ENCODE assay signal across 8 cellular contexts in genomic region chr17:14299261-14300093, GRCh38. TPM values are rescaled to one million over a fixed set of nuclear protein-coding genes. Genes with fewer than 3 reads are reported as not detected.
DNase-seq lines count a peak whose midpoint lies in the region; ATAC-seq, FAIRE-seq and TF ChIP-seq lines count a peak whose summit lies in the region.

No MANE protein-coding gene starts in this region.

- H3K27me3 ChIP-seq in iPS-20b (ENCODE audit: insufficient read depth, low read length): peaks cover 93% of the 10 kb centered on the region
- peaks cover 84% of the 10 kb centered on the region for H3K27me3 ChIP-seq in BE2C

- H3K4me1 Mint-ChIP-seq in activated naive CD8-positive, alpha-beta T cell treated with anti-CD3 and anti-CD28 coated beads, Interleukin-2, amount 50 U/mL, for 24 hours: peaks cover 56% of the 10 kb centered on the region

- peaks cover 41% of the 10 kb centered on the region for H3K27me3 Mint-ChIP-seq in activated naive CD8-positive, alpha-beta T cell treated with anti-CD3 and anti-CD28 coated beads, Interleukin-2, amount 50 U/mL, for 24 hours

- no peak overlapping the region for H3K27ac ChIP-seq in A549
- H3K27ac ChIP-seq in iPS-20b (ENCODE audit: low read length): no peak overlapping the region

- no peak for TF ChIP-seq RAD21 in A549 (conservative IDR thresholded peaks at IDR 0.05 in 1 of 2, IDR thresholded peaks at IDR 0.05 in 1 of 2)

- DNase-seq in A549 (ENCODE audit: low read depth in 1 of 2, low spot score in 1 of 2) (peak in 1 of 2 experiments; percentile 23), KBM-7 (peak; percentile 71), BE2C (no peak)
- DNase-seq in activated naive CD8-positive, alpha-beta T cell treated with anti-CD3 and anti-CD28 coated beads, Interleukin-2, amount 50 U/mL, for 24 hours: peak; percentile 57
- peak; percentile 38 to 40 for DNase-seq in stimulated activated CD4-positive, alpha-beta T cell treated with anti-CD3 and anti-CD28 coated beads, Interleukin-4, amount 100 ng/mL, for 4 hours

- peak overlapping the region; percentile 90 for H3K4me2 ChIP-seq in A549

- no peak for TF ChIP-seq POLR2A in A549 (IDR thresholded peaks at IDR 0.05; ENCODE audit: low read length)

- no peaks in the 10 kb centered on the region for H3K9me3 Mint-ChIP-seq in activated naive CD8-positive, alpha-beta T cell treated with anti-CD3 and anti-CD28 coated beads, Interleukin-2, amount 50 U/mL, for 24 hours

- H3K36me3 ChIP-seq in iPS-20b (ENCODE audit: insufficient read depth, low read depth, low read length): no peaks in the 10 kb centered on the region
- no peaks in the 10 kb centered on the region for H3K36me3 ChIP-seq in BE2C

- peaks cover 6% of the 10 kb centered on the region for H3K36me3 Mint-ChIP-seq in activated naive CD8-positive, alpha-beta T cell treated with anti-CD3 and anti-CD28 coated beads, Interleukin-2, amount 50 U/mL, for 24 hours (ENCODE audit: low read depth)

- POLR2A ChIA-PET in A549 (lab: Yijun Ruan, JAX): no interaction called here

- no peak for FAIRE-seq in A549 (lab: Jason Lieb, UNC)

- H3K9ac ChIP-seq in iPS-20b (ENCODE audit: low read depth, low read length): no peak overlapping the region

- peak overlapping the region; percentile 74 for H3K27ac Mint-ChIP-seq in activated naive CD8-positive, alpha-beta T cell treated with anti-CD3 and anti-CD28 coated beads, Interleukin-2, amount 50 U/mL, for 24 hours

- in situ Hi-C loops in KBM-7 (cut with MboI; ENCODE audit: low pct_unique_long_range_greater_than_20kb, low sequenced_read_pairs): no loop called here

- H3K9me3 ChIP-seq in A549: no peaks in the 10 kb centered on the region
- peaks cover 3% of the 10 kb centered on the region; the same call in 1 of the 2 replicates for H3K9me3 ChIP-seq in iPS-20b (ENCODE audit: insufficient read depth, low read depth, low read length)
- no peaks in the 10 kb centered on the region for H3K9me3 ChIP-seq in BE2C

- ATAC-seq in A549 (no peak), HG03354 (IDR thresholded peaks at IDR 0.05; ENCODE audit: poor library complexity, severe bottlenecking, unreplicated experiment) (no peak), HG03280 (IDR thresholded peaks at IDR 0.05; ENCODE audit: unreplicated experiment) (no peak)
- no peak for ATAC-seq in activated naive CD8-positive, alpha-beta T cell treated with anti-CD3 and anti-CD28 coated beads, Interleukin-2, amount 50 U/mL, for 24 hours

- H3K4me3 Mint-ChIP-seq in activated naive CD8-positive, alpha-beta T cell treated with anti-CD3 and anti-CD28 coated beads, Interleukin-2, amount 50 U/mL, for 24 hours: peak overlapping the region; percentile 96

- TF ChIP-seq CTCF in A549 (IDR thresholded peaks at IDR 0.05): no peak
- no peak for TF ChIP-seq CTCF in BE2C (IDR thresholded peaks at IDR 0.05; ENCODE audit: low read depth, low read length)

- H3K4me3 ChIP-seq in A549 (peak overlapping the region; percentile 17; the same call in 1 of the 3 replicates), iPS-20b (ENCODE audit: low read length) (peak overlapping the region; percentile 69), BE2C (ENCODE audit: low read depth, low read length) (no peak overlapping the region; the same call in 1 of the 2 replicates)

- TF ChIP-seq EP300 in A549 (IDR thresholded peaks at IDR 0.05): no peak

- peaks cover 29% of the 10 kb centered on the region for H3K4me1 ChIP-seq in A549
- peaks cover 17% of the 10 kb centered on the region for H3K4me1 ChIP-seq in iPS-20b (ENCODE audit: insufficient read depth, low read length)
- H3K4me1 ChIP-seq in BE2C: no peaks in the 10 kb centered on the region

- CTCF ChIA-PET in A549 (lab: Yijun Ruan, JAX): interaction anchor here (2.2 to 4.2 kb wide), 3 partner anchors 628 to 705 kb away, joined by 6 to 48 read pairs (median 12); no protein-coding TSS in a partner anchor

- WGBS in A549 (ENCODE audit: missing lambda C conversion rate): 32% methylated on average over 43 of the region's 52 CpGs

TF ChIP-seq in A549, 52 proteins besides CTCF, POLR2A, EP300 and RAD21:
- 0 out of 2 replicates have a peak, but pooled peaks have one; percentile 65 for TF ChIP-seq CBX8 (IDR thresholded peaks at IDR 0.05)
- TF ChIP-seq, protein P1, sequence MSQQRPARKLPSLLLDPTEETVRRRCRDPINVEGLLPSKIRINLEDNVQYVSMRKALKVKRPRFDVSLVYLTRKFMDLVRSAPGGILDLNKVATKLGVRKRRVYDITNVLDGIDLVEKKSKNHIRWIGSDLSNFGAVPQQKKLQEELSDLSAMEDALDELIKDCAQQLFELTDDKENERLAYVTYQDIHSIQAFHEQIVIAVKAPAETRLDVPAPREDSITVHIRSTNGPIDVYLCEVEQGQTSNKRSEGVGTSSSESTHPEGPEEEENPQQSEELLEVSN (IDR thresholded peaks at IDR 0.05; ENCODE audit: borderline replicate concordance, low read depth): no peak
- TF ChIP-seq RNF2 (IDR thresholded peaks at IDR 0.05; ENCODE audit: borderline replicate concordance, low read depth): peak; percentile 78; the same call in 1 of the 2 replicates

RNA-seq across cellular contexts. Expression of gene HS3ST3B1, which starts 1.4 kb away (rescaled TPM):
- polyA plus RNA-seq in A549 (2011; rRNA removed) (0.44 and 0.67 TPM in 2 replicates), A549 (2017; fragmentation: RNase III; extraction: RNeasy Plus Mini Kit Qiagen cat#74134 plus additional on column Dnase treatment) (0.11 to 0.18 TPM (median 0.15 TPM) in 3 replicates)
- 0.13 and 0.22 TPM in 2 replicates for polyA plus RNA-seq in A549 (2012; cell fraction: cytosol; rRNA removed)
- 0.26 and 0.34 TPM in 2 replicates for polyA plus RNA-seq in A549 (2012; cell fraction: nucleus; rRNA removed)
- polyA minus RNA-seq in A549 (2011; rRNA and poly(A)+ RNA removed): 0.88 and 0.95 TPM in 2 replicates
- polyA plus RNA-seq in BE2C (2012; ENCODE audit: insufficient read depth, insufficient read length, low read depth): 0.22 TPM
